In the genomic region with DNA sequence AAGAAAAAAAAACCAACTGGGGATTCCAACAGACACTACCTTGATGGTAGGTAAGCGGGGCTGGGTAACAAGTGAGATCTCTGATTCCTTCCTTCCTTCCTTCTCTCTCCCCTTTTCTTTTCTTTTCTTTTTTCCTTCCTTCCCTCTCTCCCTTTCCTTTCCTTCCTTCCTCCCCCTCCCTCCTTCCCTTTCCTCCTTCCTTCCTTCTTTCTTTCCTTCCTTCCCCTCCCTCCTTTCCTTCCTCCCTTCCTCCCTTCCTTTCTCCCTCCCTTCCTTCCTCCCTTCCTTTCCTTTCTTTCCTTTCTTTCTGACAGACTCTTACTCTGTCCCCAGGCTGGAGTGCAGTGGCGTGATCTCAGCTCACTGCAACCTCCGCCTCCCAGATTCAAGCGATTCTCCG, we compare ENCODE assay signal across 12 cellular contexts. TPM values are rescaled to one million over a fixed set of nuclear protein-coding genes. Genes with fewer than 3 reads are reported as not detected.
"Had no signal": no experiment of that assay in that cellular context is flagged by ENCODE, and none has a peak within 500 bp of the region (broad histone marks: within the 10 kb centered on the region; RNA-seq: fewer than 3 reads in every experiment).

No MANE protein-coding gene starts in this region.

- H3K4me3 Mint-ChIP-seq: GM23338, H9, HFFc6 had no signal

- H3K27ac Mint-ChIP-seq: GM23338, H9, HFFc6 had no signal

- H3K4me1 Mint-ChIP-seq: GM23338, H9 had no signal

- H3K9ac ChIP-seq: GM23248 had no signal

- H3K36me3 ChIP-seq: HAP-1 had no signal

- H2AFZ ChIP-seq: GM23248, GM23338 had no signal

- H3K27ac ChIP-seq: GM23248 had no signal

- H3K4me2 ChIP-seq: GM23338 had no signal

- ATAC-seq: GM23338, HCT116 had no signal

- FAIRE-seq: H1, H54 had no signal

- H3K4me3 ChIP-seq: GM23248, GM23338, HAP-1 had no signal

- H3K4me1 ChIP-seq: HAP-1 had no signal

- DNase-seq: GM23248, GOT3, H7, H9, HCEC 1CT, HFFc6 had no signal

RNA-seq across cellular contexts. Expression of a gene that starts 20.0 kb away (rescaled TPM):
- total RNA-seq: GM23248, GM23338, H1, H4, H7, H9, HFFc6 had no signal
- polyA plus RNA-seq: GM23248, GM23338, H1 had no signal
